ENCODE assay signal across 17 cellular contexts in genomic region chr7:150385240-150385830, GRCh38. TPM values are rescaled to one million over a fixed set of nuclear protein-coding genes. Genes with fewer than 3 reads are reported as not detected.
DNase-seq lines count a peak whose midpoint lies in the region; ATAC-seq and TF ChIP-seq lines count a peak whose summit lies in the region.
"Had no signal": no experiment of that assay in that cellular context is flagged by ENCODE, and none has a peak within 500 bp of the region (broad histone marks: within the 10 kb centered on the region; RNA-seq: fewer than 3 reads in every experiment).

No MANE protein-coding gene starts in this region.

- no peak for TF ChIP-seq EP300 in upper lobe of left lung (IDR thresholded peaks at IDR 0.05)

- H3K4me1 ChIP-seq in ectodermal cell (ENCODE audit: control insufficient read depth, insufficient read depth, low read length) (peaks cover 71% of the 10 kb centered on the region), neutrophil (ENCODE audit: control insufficient read depth in 1 of 2, insufficient read depth in 1 of 2, low read depth in 1 of 2, low read length in 1 of 2) (peaks cover 40 to 45% of the 10 kb centered on the region in 2 experiments), upper lobe of left lung (peaks cover 5 to 19% (median 8%) of the 10 kb centered on the region in 4 donors)

- H3K36me3 Mint-ChIP-seq in activated T-cell treated with anti-CD3 and anti-CD28 coated beads, Interleukin-2, amount 50 U/mL, for 72 hours (ENCODE audit: insufficient read depth in 2 of 2) = peaks cover 0 to 1% of the 10 kb centered on the region in 2 donors
- H3K36me3 Mint-ChIP-seq in immature natural killer cell = peaks cover 0 to under 1% (median 0%) of the 10 kb centered on the region in 3 donors

- peaks cover 30% of the 10 kb centered on the region for H3K4me1 Mint-ChIP-seq in activated T-cell treated with anti-CD3 and anti-CD28 coated beads, Interleukin-2, amount 50 U/mL, for 72 hours (ENCODE audit: low read depth)
- peaks cover 3 to 6% of the 10 kb centered on the region in 2 donors for H3K4me1 Mint-ChIP-seq in immature natural killer cell

- H3K4me3 ChIP-seq in HL-60 (replicated peaks; ENCODE audit: insufficient read depth, low read length) (no peak overlapping the region), ectodermal cell (ENCODE audit: insufficient read depth, low read depth, low read length) (no peak overlapping the region), neutrophil (ENCODE audit: low read depth in 1 of 2, low read length in 1 of 2) (peak overlapping the region; percentile 19 to 26), upper lobe of left lung (no peak overlapping the region)

- no peaks in the 10 kb centered on the region for H3K27me3 ChIP-seq in HL-60 (ENCODE audit: insufficient read depth, poor library complexity, severe bottlenecking)
- H3K27me3 ChIP-seq in ectodermal cell (ENCODE audit: control insufficient read depth, insufficient read depth, low read length, poor library complexity, severe bottlenecking) = no peaks in the 10 kb centered on the region
- H3K27me3 ChIP-seq in neutrophil = no peaks in the 10 kb centered on the region
- H3K27me3 ChIP-seq in upper lobe of left lung = no peaks in the 10 kb centered on the region
- H3K27me3 ChIP-seq: foreskin keratinocyte had no signal

- DNase-seq in HL-60 (ENCODE audit: low read depth in 1 of 2, low spot score in 1 of 2) (no peak), NCI-H2107 treated with DMSO at 0.1 percent for 48 hours (lab: John Stamatoyannopoulos, UW; ENCODE audit: unreplicated experiment) (peak; percentile 38), immature natural killer cell (no peak), upper lobe of left lung (no peak)
- DNase-seq in activated T-cell treated with anti-CD3 and anti-CD28 coated beads, Interleukin-2, amount 50 U/mL, for 72 hours = no peak
- DNase-seq: activated CD4-positive, alpha-beta T cell treated with anti-CD3 and anti-CD28 coated beads, Interleukin-2, amount 10 ng/mL, durations not matched to agents 24 days and 14 days; effector memory CD8-positive, alpha-beta T cell; foreskin keratinocyte; Karpas-422; stimulated activated naive CD8-positive, alpha-beta T cell treated with anti-CD3 and anti-CD28 coated beads, Interleukin-15, Interleukin-2, amounts not matched to agents 100 U/mL and 50 U/mL, for 24 hours; T-helper 2 cell had no signal

- H3K9me3 ChIP-seq in ectodermal cell (ENCODE audit: control insufficient read depth, low read length) = no peaks in the 10 kb centered on the region
- no peaks in the 10 kb centered on the region for H3K9me3 ChIP-seq in neutrophil
- no peaks in the 10 kb centered on the region for H3K9me3 ChIP-seq in upper lobe of left lung

- ATAC-seq in HG03442 (IDR thresholded peaks at IDR 0.05; ENCODE audit: unreplicated experiment) = no peak
- no peak for ATAC-seq in activated T-cell treated with anti-CD3 and anti-CD28 coated beads, Interleukin-2, amount 50 U/mL, for 72 hours (replicated peaks in 1 of 2)
- ATAC-seq in upper lobe of left lung (ENCODE audit: low FRiP score in 2 of 2) = no peak
- ATAC-seq: activated T-helper 17 cell treated with anti-CD3 and anti-CD28 coated beads, Interleukin-2, amount 50 U/mL, for 72 hours; effector memory CD8-positive, alpha-beta T cell; foreskin keratinocyte; sciatic nerve; stimulated activated naive CD8-positive, alpha-beta T cell treated with anti-CD3 and anti-CD28 coated beads, Interleukin-15, Interleukin-2, amounts not matched to agents 100 U/mL and 50 U/mL, for 24 hours had no signal

- H3K4me3 Mint-ChIP-seq in activated T-cell treated with anti-CD3 and anti-CD28 coated beads, Interleukin-2, amount 50 U/mL, for 72 hours = no peak overlapping the region
- H3K4me3 Mint-ChIP-seq in immature natural killer cell = no peak overlapping the region
- H3K4me3 Mint-ChIP-seq: activated CD4-positive, alpha-beta T cell treated with anti-CD3 and anti-CD28 coated beads, Interleukin-2, amount 10 ng/mL, durations not matched to agents 24 days and 14 days; activated T-helper 17 cell treated with anti-CD3 and anti-CD28 coated beads, Interleukin-2, amount 50 U/mL, for 72 hours; effector memory CD8-positive, alpha-beta T cell had no signal

- TF ChIP-seq CTCF in HL-60 (IDR thresholded peaks at IDR 0.05; ENCODE audit: insufficient read depth, low read length) = no peak
- no peak for TF ChIP-seq CTCF in neutrophil (IDR thresholded peaks at IDR 0.05)
- TF ChIP-seq CTCF in upper lobe of left lung (IDR thresholded peaks at IDR 0.05) = no peak

- no peak for TF ChIP-seq POLR2A in upper lobe of left lung (IDR thresholded peaks at IDR 0.05)

- no peak overlapping the region for H3K27ac Mint-ChIP-seq in activated T-cell treated with anti-CD3 and anti-CD28 coated beads, Interleukin-2, amount 50 U/mL, for 72 hours
- no peak overlapping the region for H3K27ac Mint-ChIP-seq in immature natural killer cell
- H3K27ac Mint-ChIP-seq: activated CD4-positive, alpha-beta T cell treated with anti-CD3 and anti-CD28 coated beads, Interleukin-2, amount 10 ng/mL, durations not matched to agents 24 days and 14 days; activated T-helper 17 cell treated with anti-CD3 and anti-CD28 coated beads, Interleukin-2, amount 50 U/mL, for 72 hours; effector memory CD8-positive, alpha-beta T cell had no signal

- H3K27ac ChIP-seq in HL-60 (replicated peaks) = peak overlapping the region; percentile 63
- peak overlapping the region; percentile 89 for H3K27ac ChIP-seq in ectodermal cell (ENCODE audit: insufficient read depth, low read depth, low read length, poor library complexity, severe bottlenecking)
- H3K27ac ChIP-seq in neutrophil = peak overlapping the region; percentile 71
- H3K27ac ChIP-seq in upper lobe of left lung = no peak overlapping the region
- H3K27ac ChIP-seq: foreskin keratinocyte had no signal

- H3K36me3 ChIP-seq in ectodermal cell (ENCODE audit: control insufficient read depth, insufficient read depth, low read length) (peaks cover 8% of the 10 kb centered on the region), neutrophil (no peaks in the 10 kb centered on the region), upper lobe of left lung (no peaks in the 10 kb centered on the region)

- WGBS in ectodermal cell, 2 experiments = 71 to 72% methylated on average over 14 to 15 of the region's 15 CpGs
- WGBS in upper lobe of left lung, 2 donors = 83 to 90% methylated on average over 14 to 15 of the region's 15 CpGs

- no peaks in the 10 kb centered on the region for H3K9me3 Mint-ChIP-seq in activated T-cell treated with anti-CD3 and anti-CD28 coated beads, Interleukin-2, amount 50 U/mL, for 72 hours
- H3K9me3 Mint-ChIP-seq in immature natural killer cell = no peaks in the 10 kb centered on the region
- H3K9me3 Mint-ChIP-seq: activated CD4-positive, alpha-beta T cell treated with anti-CD3 and anti-CD28 coated beads, Interleukin-2, amount 10 ng/mL, durations not matched to agents 24 days and 14 days; activated T-helper 17 cell treated with anti-CD3 and anti-CD28 coated beads, Interleukin-2, amount 50 U/mL, for 72 hours; effector memory CD8-positive, alpha-beta T cell had no signal

- no peaks in the 10 kb centered on the region for H3K27me3 Mint-ChIP-seq in activated T-cell treated with anti-CD3 and anti-CD28 coated beads, Interleukin-2, amount 50 U/mL, for 72 hours (ENCODE audit: low read depth)
- peaks cover 0 to 2% (median 0%) of the 10 kb centered on the region in 3 donors for H3K27me3 Mint-ChIP-seq in immature natural killer cell (ENCODE audit: low read depth in 3 of 3)
- H3K27me3 Mint-ChIP-seq: activated CD4-positive, alpha-beta T cell treated with anti-CD3 and anti-CD28 coated beads, Interleukin-2, amount 10 ng/mL, durations not matched to agents 24 days and 14 days; activated T-helper 17 cell treated with anti-CD3 and anti-CD28 coated beads, Interleukin-2, amount 50 U/mL, for 72 hours; effector memory CD8-positive, alpha-beta T cell had no signal

RNA-seq across cellular contexts. Expression of gene ZNF775, which starts 6.2 kb away (rescaled TPM):
- 16.7 TPM for polyA plus RNA-seq in ectodermal cell (2013, experiment 1 of 4)
- 14.4 TPM for polyA plus RNA-seq in ectodermal cell (2013, experiment 2 of 4)
- polyA plus RNA-seq in ectodermal cell (2013, experiment 3 of 4) = 16.5 TPM
- polyA plus RNA-seq in ectodermal cell (2013, experiment 4 of 4) = 15.2 TPM
- total RNA-seq in activated T-cell treated with anti-CD3 and anti-CD28 coated beads, Interleukin-2, amount 50 U/mL, for 72 hours = 1 to 10 TPM; 6.5 to 8.2 TPM
- 1 to 10 TPM; 3.3 to 5.5 (median 5.5) TPM for polyA plus RNA-seq in immature natural killer cell
- total RNA-seq in upper lobe of left lung = 1 to 10 TPM; 3.0 to 6.5 (median 5.5) TPM

RNA-seq across cellular contexts. Expression of gene REPIN1, which starts 16.7 kb away (rescaled TPM):
- polyA plus RNA-seq in ectodermal cell (2013, experiment 1 of 4) = 75.3 TPM
- 83.3 TPM for polyA plus RNA-seq in ectodermal cell (2013, experiment 2 of 4)
- polyA plus RNA-seq in ectodermal cell (2013, experiment 3 of 4) = 73.8 TPM
- polyA plus RNA-seq in ectodermal cell (2013, experiment 4 of 4) = 79.6 TPM
- total RNA-seq in activated T-cell treated with anti-CD3 and anti-CD28 coated beads, Interleukin-2, amount 50 U/mL, for 72 hours = 10 to 100 TPM; 53.6 to 73.7 TPM
- 10 to 100 TPM; 40.6 to 86.0 (median 43.2) TPM for polyA plus RNA-seq in immature natural killer cell
- total RNA-seq in upper lobe of left lung = 100 to 1,000 TPM in 4 of 6 donors, 10 to 100 TPM in 2; 65.2 to 125 (median 105) TPM

RNA-seq across cellular contexts. Expression of gene RARRES2, which starts 43.9 kb away (rescaled TPM):
- polyA plus RNA-seq in ectodermal cell (2013, experiment 1 of 4) = 4.9 TPM
- 3.5 TPM for polyA plus RNA-seq in ectodermal cell (2013, experiment 2 of 4)
- polyA plus RNA-seq in ectodermal cell (2013, experiment 3 of 4) = 5.2 TPM
- polyA plus RNA-seq in ectodermal cell (2013, experiment 4 of 4) = 5.9 TPM
- not detected for total RNA-seq in activated T-cell treated with anti-CD3 and anti-CD28 coated beads, Interleukin-2, amount 50 U/mL, for 72 hours
- not detected for polyA plus RNA-seq in immature natural killer cell
- total RNA-seq in upper lobe of left lung = 100 to 1,000 TPM in 5 of 6 donors, 10 to 100 TPM in 1; 54.2 to 303 (median 160) TPM
- total RNA-seq: activated CD4-positive, alpha-beta T cell treated with anti-CD3 and anti-CD28 coated beads, Interleukin-2, amount 10 ng/mL, durations not matched to agents 24 days and 14 days; activated T-helper 17 cell treated with anti-CD3 and anti-CD28 coated beads, Interleukin-2, amount 50 U/mL, for 72 hours; foreskin keratinocyte had no signal
- polyA plus RNA-seq: foreskin keratinocyte, keratinocyte had no signal

Comparison
In these comparisons a context has a peak if more than half of its experiments do, and no peak if none do; other contexts are left out.
1. H3K27ac ChIP-seq: peak in HL-60 (single experiment), ectodermal cell (single experiment) and neutrophil (single experiment); none in upper lobe of left lung (0 of 4).
2. H3K4me3 ChIP-seq: peak in neutrophil (2 of 2); none in HL-60 (single experiment), ectodermal cell (single experiment) and upper lobe of left lung (0 of 4).
3. RNA of gene RARRES2, which starts 43.9 kb away (total RNA-seq): 54.2 to 303 TPM in upper lobe of left lung; not detected in activated T-cell treated with anti-CD3 and anti-CD28 coated beads, Interleukin-2, amount 50 U/mL, for 72 hours; every median in the first group is over 10 times any median in the second.